9 cellular contexts compared by ENCODE assay signal in genomic region chr10:75043256-75044121, GRCh38.
DNase-seq lines count a peak whose midpoint lies in the region; ATAC-seq and TF ChIP-seq lines count a peak whose summit lies in the region.
"Had no signal": no experiment of that assay in that cellular context is flagged by ENCODE, and none has a peak within 500 bp of the region (broad histone marks: within the 10 kb centered on the region; RNA-seq: fewer than 3 reads in every experiment).

No MANE protein-coding gene starts in this region.

- H3K27ac ChIP-seq in hepatocyte (peak overlapping the region; percentile 78), gastroesophageal sphincter (peak overlapping the region in 1 of 4 donors; percentile 56), vagina (no peak overlapping the region)

- H2AFZ ChIP-seq in hepatocyte: no peak overlapping the region

- TF ChIP-seq CTCF in hepatocyte (IDR thresholded peaks at IDR 0.05; ENCODE audit: poor library complexity) (no peak), gastroesophageal sphincter (IDR thresholded peaks at IDR 0.05) (no peak), vagina (IDR thresholded peaks at IDR 0.05) (no peak)

- H3K27me3 ChIP-seq in hepatocyte: no peaks in the 10 kb centered on the region
- no peaks in the 10 kb centered on the region for H3K27me3 ChIP-seq in gastroesophageal sphincter
- no peaks in the 10 kb centered on the region for H3K27me3 ChIP-seq in vagina

- TF ChIP-seq EP300 in gastroesophageal sphincter (IDR thresholded peaks at IDR 0.05): no peak

- no peaks in the 10 kb centered on the region for H3K9me2 ChIP-seq in hepatocyte (replicated peaks; ENCODE audit: insufficient read depth)

- H3K36me3 ChIP-seq in hepatocyte (replicated peaks; ENCODE audit: insufficient read depth, low read depth): no peaks in the 10 kb centered on the region
- H3K36me3 ChIP-seq in gastroesophageal sphincter: no peaks in the 10 kb centered on the region
- no peaks in the 10 kb centered on the region for H3K36me3 ChIP-seq in vagina

- H3K4me3 ChIP-seq in hepatocyte (no peak overlapping the region), gastroesophageal sphincter (peak overlapping the region in 1 of 2 donors; percentile 5), vagina (no peak overlapping the region)

- no peak overlapping the region for H3K4me2 ChIP-seq in hepatocyte

- ATAC-seq in HG02885 (IDR thresholded peaks at IDR 0.05; ENCODE audit: poor library complexity, unreplicated experiment): peak; percentile 73
- no peak for ATAC-seq in gastroesophageal sphincter

- TF ChIP-seq POLR2A in gastroesophageal sphincter (IDR thresholded peaks at IDR 0.05): no peak
- TF ChIP-seq POLR2A in vagina (IDR thresholded peaks at IDR 0.05): no peak

- no peaks in the 10 kb centered on the region for H3K79me2 ChIP-seq in hepatocyte

- intact Hi-C loops in vagina (cut with DNase I): no loop called here

- peak; percentile 31 for DNase-seq in activated CD8-positive, alpha-beta memory T cell treated with anti-CD3 and anti-CD28 coated beads, Interleukin-2, amount 50 U/mL, for 4 hours
- DNase-seq in hepatocyte (ENCODE audit: low spot score) (no peak), vagina (ENCODE audit: extremely low spot score in 2 of 2) (no peak), NCI-H2196 (lab: John Stamatoyannopoulos, UW; ENCODE audit: unreplicated experiment) (no peak), dedifferentiated amniotic fluid mesenchymal stem cell (ENCODE audit: extremely low spot score) (no peak)
- peak; percentile 16 for DNase-seq in stimulated activated CD8-positive, alpha-beta memory T cell treated with anti-CD3 and anti-CD28 coated beads, Interleukin-12 subunit alpha, Interleukin-12 subunit beta, amount 100 ng/mL, for 1 hour (ENCODE audit: low read depth)
- DNase-seq: NCI-H187 had no signal

- H3K9me3 ChIP-seq in hepatocyte (ENCODE audit: low read depth): no peaks in the 10 kb centered on the region
- no peaks in the 10 kb centered on the region for H3K9me3 ChIP-seq in gastroesophageal sphincter
- no peaks in the 10 kb centered on the region for H3K9me3 ChIP-seq in vagina

- 73% methylated on average over 43 of the region's 68 CpGs for WGBS in hepatocyte (ENCODE audit: low lambda C conversion rate, missing lambda C conversion rate)
- WGBS in gastroesophageal sphincter (ENCODE audit: low coverage in 1 of 2), 2 donors: 28 to 80% methylated on average over 3 to 32 of the region's 68 CpGs

- no peaks in the 10 kb centered on the region for H4K20me1 ChIP-seq in hepatocyte (ENCODE audit: insufficient read depth, poor library complexity, severe bottlenecking)

- H3K4me1 ChIP-seq in hepatocyte (ENCODE audit: insufficient read depth): peaks cover 10% of the 10 kb centered on the region
- H3K4me1 ChIP-seq in gastroesophageal sphincter: peaks cover 0 to 27% (median 3%) of the 10 kb centered on the region in 3 donors
- H3K4me1 ChIP-seq in vagina: peaks cover 4% of the 10 kb centered on the region

Comparison
In these comparisons a context has a peak if more than half of its experiments do, and no peak if none do; other contexts are left out.
1. DNase-seq: peak in activated CD8-positive, alpha-beta memory T cell treated with anti-CD3 and anti-CD28 coated beads, Interleukin-2, amount 50 U/mL, for 4 hours (single experiment) and stimulated activated CD8-positive, alpha-beta memory T cell treated with anti-CD3 and anti-CD28 coated beads, Interleukin-12 subunit alpha, Interleukin-12 subunit beta, amount 100 ng/mL, for 1 hour (single experiment); none in hepatocyte (single experiment), vagina (0 of 2), NCI-H2196 (single experiment) and dedifferentiated amniotic fluid mesenchymal stem cell (single experiment).